In the genomic region with DNA sequence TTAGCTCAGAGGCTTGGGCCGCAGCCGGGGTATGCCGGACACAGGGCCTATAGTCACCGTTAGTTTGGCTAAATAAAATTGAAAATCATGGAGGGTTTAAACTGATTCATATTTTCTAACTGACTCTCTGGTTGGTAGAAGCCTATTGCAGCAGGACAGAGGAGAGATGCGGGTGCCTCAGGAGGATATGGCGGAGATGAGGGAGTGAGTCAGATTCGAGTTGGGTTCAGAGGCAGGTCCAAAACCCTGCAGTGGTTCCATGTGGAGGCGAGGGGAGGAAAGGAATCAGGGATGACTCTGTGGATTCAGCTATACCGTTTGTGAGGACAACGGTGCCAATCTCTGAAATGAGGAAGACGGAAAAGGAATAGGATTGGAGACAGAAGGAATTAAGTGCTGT, we compare ENCODE assay signal across 16 cellular contexts.
DNase-seq lines count a peak whose midpoint lies in the region; ATAC-seq and TF ChIP-seq lines count a peak whose summit lies in the region.
"Had no signal": no experiment of that assay in that cellular context is flagged by ENCODE, and none has a peak within 500 bp of the region (broad histone marks: within the 10 kb centered on the region; RNA-seq: fewer than 3 reads in every experiment).

No MANE protein-coding gene starts in this region.

- H3K23ac ChIP-seq in mesenchymal stem cell (ENCODE audit: low read length in 2 of 2) (no peak overlapping the region), trophoblast cell (ENCODE audit: low read length) (no peak overlapping the region)

- H3K4me3 ChIP-seq in mesenchymal stem cell (ENCODE audit: insufficient read depth in 1 of 2, low read depth in 1 of 2, low read length in 2 of 2) (no peak overlapping the region), trophoblast cell (ENCODE audit: low read depth, low read length) (no peak overlapping the region), vagina (no peak overlapping the region)
- H3K4me3 ChIP-seq: HAP-1 had no signal

- H2BK15ac ChIP-seq in mesenchymal stem cell (ENCODE audit: low read depth, poor library complexity, severe bottlenecking), result no peak overlapping the region

- peaks cover 15% of the 10 kb centered on the region for H3K27me3 Mint-ChIP-seq in stimulated activated naive CD8-positive, alpha-beta T cell treated with anti-CD3 and anti-CD28 coated beads, Interleukin-15, amount 100 ng/mL, for 72 hours

- no peak overlapping the region for H3K4me3 Mint-ChIP-seq in stimulated activated naive CD8-positive, alpha-beta T cell treated with anti-CD3 and anti-CD28 coated beads, Interleukin-15, amount 100 ng/mL, for 72 hours
- H3K4me3 Mint-ChIP-seq: CD4-positive, alpha-beta memory T cell; HFFc6 had no signal

- H2AK5ac ChIP-seq in mesenchymal stem cell (ENCODE audit: low read length, severe bottlenecking) (no peak overlapping the region), trophoblast cell (ENCODE audit: low read length) (no peak overlapping the region)

- WGBS in mesenchymal stem cell, result 96% methylated on average over 11 of the region's 11 CpGs
- no CpG with 5 or more reads among the region's 11 CpGs for WGBS in trophoblast cell (ENCODE audit: extremely low coverage, insufficient coverage, insufficient read length)

- ATAC-seq in stimulated activated naive CD8-positive, alpha-beta T cell treated with anti-CD3 and anti-CD28 coated beads, Interleukin-15, amount 100 ng/mL, for 72 hours, result peak; percentile 33
- no peak for ATAC-seq in stimulated activated naive CD8-positive, alpha-beta T cell treated with anti-CD3 and anti-CD28 coated beads, Interleukin-15, Interleukin-2, amounts not matched to agents 100 U/mL and 50 U/mL, for 24 hours
- ATAC-seq in GM18517 (IDR thresholded peaks at IDR 0.05; ENCODE audit: unreplicated experiment), result no peak

- H3K4ac ChIP-seq in mesenchymal stem cell (ENCODE audit: low read depth in 1 of 2, low read length in 2 of 2), result peak overlapping the region in 1 of 2 experiments; percentile 26
- peak overlapping the region; percentile 3 for H3K4ac ChIP-seq in trophoblast cell (ENCODE audit: low read depth, low read length)

- peak overlapping the region; percentile 40 to 59 for H2BK12ac ChIP-seq in mesenchymal stem cell (ENCODE audit: low read length in 2 of 2)
- peak overlapping the region; percentile 9 for H2BK12ac ChIP-seq in trophoblast cell (ENCODE audit: low read length)

- H3K9ac ChIP-seq in mesenchymal stem cell (ENCODE audit: low read length), result no peak overlapping the region
- no peak overlapping the region for H3K9ac ChIP-seq in trophoblast cell (ENCODE audit: low read length)

- H2BK5ac ChIP-seq in mesenchymal stem cell (ENCODE audit: low read depth, low read length, poor library complexity, severe bottlenecking) (no peak overlapping the region), trophoblast cell (ENCODE audit: low read depth, low read length, poor library complexity) (peak overlapping the region; percentile 48)

- intact Hi-C loops in vagina (cut with DNase I), result no loop called here

- no peak overlapping the region for H3K27ac ChIP-seq in mesenchymal stem cell (ENCODE audit: low read length, poor library complexity, severe bottlenecking)
- peak overlapping the region; percentile 66 for H3K27ac ChIP-seq in trophoblast cell (ENCODE audit: low read depth, low read length)
- H3K27ac ChIP-seq in vagina, result peak overlapping the region; percentile 63

- H2BK120ac ChIP-seq in mesenchymal stem cell (ENCODE audit: low read depth, low read length) (peak overlapping the region; percentile 2), trophoblast cell (ENCODE audit: insufficient read depth, low read length, poor library complexity) (no peak overlapping the region)

- H3K18ac ChIP-seq in mesenchymal stem cell (ENCODE audit: low read depth in 1 of 2, low read length in 2 of 2) (peak overlapping the region in 1 of 2 experiments; percentile 61), trophoblast cell (ENCODE audit: low read length) (peak overlapping the region; percentile 32)

- no peak for DNase-seq in stimulated activated naive CD8-positive, alpha-beta T cell treated with anti-CD3 and anti-CD28 coated beads, Interleukin-15, amount 100 ng/mL, for 72 hours
- no peak for DNase-seq in stimulated activated naive CD8-positive, alpha-beta T cell treated with anti-CD3 and anti-CD28 coated beads, Interleukin-15, Interleukin-2, amounts not matched to agents 100 U/mL and 50 U/mL, for 24 hours
- DNase-seq in mesenchymal stem cell (no peak), trophoblast cell (peak; percentile 75 to 88), vagina (ENCODE audit: extremely low spot score in 2 of 2) (no peak), germinal center (ENCODE audit: low spot score) (no peak), anterior cingulate cortex (lab: John Stamatoyannopoulos, UW) (no peak)
- DNase-seq: C1 segment of cervical spinal cord; Calu3; CD4-positive, alpha-beta memory T cell; COR-L47; DND-41; GOT3; HFFc6 had no signal

- no peak for TF ChIP-seq CTCF in vagina (IDR thresholded peaks at IDR 0.05)

- H3K27me3 ChIP-seq in mesenchymal stem cell (ENCODE audit: control insufficient read depth in 1 of 2, insufficient read depth in 1 of 2, low read length in 2 of 2), result no peaks in the 10 kb centered on the region
- H3K27me3 ChIP-seq in trophoblast cell (ENCODE audit: insufficient read depth, low read length), result no peaks in the 10 kb centered on the region
- no peaks in the 10 kb centered on the region for H3K27me3 ChIP-seq in vagina

- H3K27ac Mint-ChIP-seq in stimulated activated naive CD8-positive, alpha-beta T cell treated with anti-CD3 and anti-CD28 coated beads, Interleukin-15, amount 100 ng/mL, for 72 hours, result no peak overlapping the region
- H3K27ac Mint-ChIP-seq: CD4-positive, alpha-beta memory T cell; HFFc6 had no signal

- H3K4me1 ChIP-seq in mesenchymal stem cell (ENCODE audit: control insufficient read depth, insufficient read depth, low read depth, low read length) (peaks cover 2% of the 10 kb centered on the region), trophoblast cell (ENCODE audit: control insufficient read depth in 1 of 2, insufficient read depth in 2 of 2, low read length in 2 of 2) (peaks cover 22% of the 10 kb centered on the region in 2 experiments), vagina (peaks cover 14% of the 10 kb centered on the region)
- H3K4me1 ChIP-seq: HAP-1 had no signal

- no peak overlapping the region for H3K4me2 ChIP-seq in mesenchymal stem cell (ENCODE audit: low read length, poor library complexity, severe bottlenecking)
- no peak overlapping the region for H3K4me2 ChIP-seq in trophoblast cell (ENCODE audit: low read length)

- H3K9me3 ChIP-seq in mesenchymal stem cell (ENCODE audit: control insufficient read depth, low read length), result no peaks in the 10 kb centered on the region
- H3K9me3 ChIP-seq in trophoblast cell (ENCODE audit: insufficient read depth, low read depth, low read length), result no peaks in the 10 kb centered on the region
- no peaks in the 10 kb centered on the region for H3K9me3 ChIP-seq in vagina
- H3K9me3 ChIP-seq: HAP-1 had no signal

- H3K4me1 Mint-ChIP-seq in stimulated activated naive CD8-positive, alpha-beta T cell treated with anti-CD3 and anti-CD28 coated beads, Interleukin-15, amount 100 ng/mL, for 72 hours, result no peaks in the 10 kb centered on the region
- H3K4me1 Mint-ChIP-seq: CD4-positive, alpha-beta memory T cell had no signal

- no peak overlapping the region for H4K8ac ChIP-seq in mesenchymal stem cell (ENCODE audit: low read length)
- no peak overlapping the region for H4K8ac ChIP-seq in trophoblast cell (ENCODE audit: low read depth, low read length)

- no peak overlapping the region for H4K91ac ChIP-seq in mesenchymal stem cell (ENCODE audit: low read length)
- H4K91ac ChIP-seq in trophoblast cell (ENCODE audit: low read depth, low read length), result peak overlapping the region; percentile 41

- H4K12ac ChIP-seq in trophoblast cell (ENCODE audit: low read depth, low read length), result no peak overlapping the region

- peaks cover 0 to 10% of the 10 kb centered on the region in 2 experiments for H3K36me3 ChIP-seq in mesenchymal stem cell (ENCODE audit: control insufficient read depth in 1 of 2, insufficient read depth in 2 of 2, low read depth in 1 of 2, low read length in 2 of 2)
- H3K36me3 ChIP-seq in trophoblast cell (ENCODE audit: control insufficient read depth in 1 of 2, insufficient read depth in 2 of 2, low read length in 2 of 2), result peaks cover 17 to 25% of the 10 kb centered on the region in 2 experiments
- H3K36me3 ChIP-seq in vagina, result no peaks in the 10 kb centered on the region
- H3K36me3 ChIP-seq: HAP-1 had no signal

- no peak overlapping the region for H2AFZ ChIP-seq in mesenchymal stem cell (ENCODE audit: low read depth, low read length)
- H2AFZ ChIP-seq in trophoblast cell (ENCODE audit: insufficient read depth, low read length, poor library complexity), result no peak overlapping the region

- no peak for TF ChIP-seq POLR2A in vagina (IDR thresholded peaks at IDR 0.05)

- no peaks in the 10 kb centered on the region for H3K9me3 Mint-ChIP-seq in stimulated activated naive CD8-positive, alpha-beta T cell treated with anti-CD3 and anti-CD28 coated beads, Interleukin-15, amount 100 ng/mL, for 72 hours
- H3K9me3 Mint-ChIP-seq: CD4-positive, alpha-beta memory T cell; HFFc6 had no signal

- H3K14ac ChIP-seq in mesenchymal stem cell (ENCODE audit: low read length in 2 of 2) (no peak overlapping the region), trophoblast cell (ENCODE audit: low read length) (peak overlapping the region; percentile 52)

- no peaks in the 10 kb centered on the region for H3K79me2 ChIP-seq in trophoblast cell (ENCODE audit: control insufficient read depth, insufficient read depth, low read length, poor library complexity)

- H3K79me1 ChIP-seq in mesenchymal stem cell (replicated peaks; ENCODE audit: low read length, poor library complexity, severe bottlenecking), result peaks cover 6% of the 10 kb centered on the region
- H3K79me1 ChIP-seq in trophoblast cell (ENCODE audit: low read length), result peaks cover 13% of the 10 kb centered on the region

Comparison
In these comparisons a context has a peak if more than half of its experiments do, and no peak if none do; other contexts are left out.
1. DNase-seq: peak in trophoblast cell (2 of 2); none in stimulated activated naive CD8-positive, alpha-beta T cell treated with anti-CD3 and anti-CD28 coated beads, Interleukin-15, amount 100 ng/mL, for 72 hours (0 of 2), stimulated activated naive CD8-positive, alpha-beta T cell treated with anti-CD3 and anti-CD28 coated beads, Interleukin-15, Interleukin-2, amounts not matched to agents 100 U/mL and 50 U/mL, for 24 hours (single experiment), mesenchymal stem cell (single experiment), vagina (0 of 2), germinal center (single experiment) and anterior cingulate cortex (0 of 58).